ENCODE assay signal across 8 cellular contexts in genomic region chr2:176554107-176555048, GRCh38.
DNase-seq lines count a peak whose midpoint lies in the region; ATAC-seq and TF ChIP-seq lines count a peak whose summit lies in the region.

No MANE protein-coding gene starts in this region.

- ATAC-seq in body of pancreas: peak; percentile 66

- WGBS in body of pancreas, 2 donors: 9 to 10% methylated on average over 17 of the region's 17 CpGs

- peak; percentile 65 for TF ChIP-seq CTCF in 22Rv1 (IDR thresholded peaks at IDR 0.05)
- TF ChIP-seq CTCF in GM12865 (IDR thresholded peaks at IDR 0.05; ENCODE audit: insufficient read depth, low read depth, low read length, missing control alignments): peak; percentile 59
- TF ChIP-seq CTCF in body of pancreas (IDR thresholded peaks at IDR 0.05): peak; percentile 18 to 90 (median 82)
- peak; percentile 71 for TF ChIP-seq CTCF in retinal pigment epithelial cell (conservative IDR thresholded peaks at IDR 0.05; ENCODE audit: low read depth, low read length)

- no peak overlapping the region for H3K27ac ChIP-seq in 22Rv1
- peak overlapping the region; percentile 64 for H3K27ac ChIP-seq in SJSA1
- peak overlapping the region in 2 of 4 donors; percentile 15 to 48 for H3K27ac ChIP-seq in body of pancreas

- peak in 1 of 3 donors; percentile 8 for TF ChIP-seq POLR2A in body of pancreas (IDR thresholded peaks at IDR 0.05)

- H3K4me1 ChIP-seq in SJSA1 (replicated peaks) (peaks cover 11% of the 10 kb centered on the region), body of pancreas (peaks cover 10% of the 10 kb centered on the region)

- H3K9me3 ChIP-seq in SJSA1 (replicated peaks) (no peaks in the 10 kb centered on the region), body of pancreas (no peaks in the 10 kb centered on the region)

- DNase-seq in GM12865 (ENCODE audit: low read depth) (peak; percentile 62), M059J (ENCODE audit: low read depth) (peak; percentile 67), SJSA1 (ENCODE audit: low read depth in 1 of 2, low spot score in 2 of 2) (peak; percentile 54 to 85), body of pancreas (peak; percentile 5 to 16 (median 14)), hepatic stellate cell (ENCODE audit: low spot score) (peak; percentile 55), retinal pigment epithelial cell (ENCODE audit: low read depth) (no peak), T1000 (lab: John Stamatoyannopoulos, UW) (no peak)

- no peaks in the 10 kb centered on the region for H3K36me3 ChIP-seq in SJSA1
- no peaks in the 10 kb centered on the region for H3K36me3 ChIP-seq in body of pancreas (replicated peaks in 1 of 2; ENCODE audit: insufficient read depth in 1 of 2, low read depth in 2 of 2)

- intact Hi-C loops in body of pancreas (cut with DNase I): no loop called here

- H3K4me3 ChIP-seq in GM12865 (ENCODE audit: low read depth, low read length) (peak overlapping the region; percentile 55), SJSA1 (peak overlapping the region; percentile 33), body of pancreas (peak overlapping the region in 1 of 2 donors; percentile 11), retinal pigment epithelial cell (ENCODE audit: low read length) (peak overlapping the region; percentile 59)

- H3K27me3 ChIP-seq in SJSA1 (replicated peaks) (no peaks in the 10 kb centered on the region), body of pancreas (peaks cover 0 to 3% of the 10 kb centered on the region in 2 donors)

Comparison
In these comparisons a context has a peak if more than half of its experiments do, and no peak if none do; other contexts are left out.
1. DNase-seq: peak in GM12865 (single experiment), M059J (single experiment), SJSA1 (2 of 2), body of pancreas (4 of 4) and hepatic stellate cell (single experiment); none in retinal pigment epithelial cell (single experiment) and T1000 (single experiment).
2. Peak in every context shown above with its lines, with median percentiles within 50 percentile points of each other: CTCF ChIP-seq.